ENCODE assay signal across 29 cellular contexts in genomic region chr15:98690272-98690671, GRCh38.
"Had no signal": no experiment of that assay in that cellular context is flagged by ENCODE, and none has a peak within 500 bp of the region (broad histone marks: within the 10 kb centered on the region; RNA-seq: fewer than 3 reads in every experiment).

No MANE protein-coding gene starts in this region.

- H3K36me3 ChIP-seq: gastroesophageal sphincter, right atrium auricular region, tibial nerve, WERI-Rb-1 had no signal

- H3K9me3 Mint-ChIP-seq: activated naive CD4-positive, alpha-beta T cell treated with anti-CD3 and anti-CD28 coated beads, Interleukin-2, amount 10 ng/mL, durations not matched to agents 7 days and 5 days; activated naive CD8-positive, alpha-beta T cell treated with anti-CD3 and anti-CD28 coated beads, Interleukin-2, amount 10 ng/mL, durations not matched to agents 7 days and 5 days; activated T-helper 1 cell treated with anti-CD3 and anti-CD28 coated beads, Interleukin-12 subunit alpha, Interleukin-12 subunit beta, Interleukin-2, Interleukin-4 antibody, amounts not matched to agents 30 ng/mL and 10 ng/mL and 1 ng/mL, durations not matched to agents 14 hours and 24 hours and 36 hours; central memory CD8-positive, alpha-beta T cell; memory B cell; naive thymus-derived CD8-positive, alpha-beta T cell; neural crest cell had no signal

- H3K4me3 ChIP-seq: gastroesophageal sphincter, right atrium auricular region, tibial nerve had no signal

- ATAC-seq: activated CD4-positive, CD25-positive, alpha-beta regulatory T cell treated with anti-CD3 and anti-CD28 coated beads, Interleukin-2, amount 50 U/mL, for 24 hours; gastroesophageal sphincter; left colon; naive thymus-derived CD8-positive, alpha-beta T cell; T-helper 17 cell had no signal

- H3K27me3 ChIP-seq: gastroesophageal sphincter, right atrium auricular region, tibial nerve had no signal

- DNase-seq: activated CD4-positive, alpha-beta T cell treated with anti-CD3 and anti-CD28 coated beads for 48 hours; activated CD4-positive, alpha-beta T cell treated with anti-CD3 and anti-CD28 coated beads, Interleukin-2, amount 50 U/mL, for 48 hours; activated CD8-positive, alpha-beta memory T cell treated with anti-CD3 and anti-CD28 coated beads, Interleukin-2, amount 50 U/mL, for 4 hours; activated effector memory CD4-positive, alpha-beta T cell treated with anti-CD3 and anti-CD28 coated beads, Interleukin-2, amount 50 U/mL, for 16 hours; activated naive CD4-positive, alpha-beta T cell treated with anti-CD3 and anti-CD28 coated beads, Interleukin-2, amount 10 ng/mL, durations not matched to agents 7 days and 5 days; activated naive CD8-positive, alpha-beta T cell treated with anti-CD3 and anti-CD28 coated beads, Interleukin-2, amount 10 ng/mL, durations not matched to agents 7 days and 5 days; activated T-cell treated with anti-CD3 and anti-CD28 coated beads, Interleukin-2, amount 50 U/mL, for 1 hour; amniotic stem cell; dermis blood vessel endothelial cell; effector CD4-positive, alpha-beta T cell; head of caudate nucleus; hippocampal formation; kidney; left colon; naive thymus-derived CD8-positive, alpha-beta T cell; occipital lobe; stimulated activated naive CD4-positive, alpha-beta T cell; T-helper 17 cell; WERI-Rb-1 had no signal

- H3K4me1 Mint-ChIP-seq: central memory CD8-positive, alpha-beta T cell had no signal

- FAIRE-seq: bronchial epithelial cell, colon, kidney had no signal

- H3K27ac Mint-ChIP-seq: activated naive CD4-positive, alpha-beta T cell treated with anti-CD3 and anti-CD28 coated beads, Interleukin-2, amount 10 ng/mL, durations not matched to agents 7 days and 5 days; activated naive CD8-positive, alpha-beta T cell treated with anti-CD3 and anti-CD28 coated beads, Interleukin-2, amount 10 ng/mL, durations not matched to agents 7 days and 5 days; activated T-helper 1 cell treated with anti-CD3 and anti-CD28 coated beads, Interleukin-12 subunit alpha, Interleukin-12 subunit beta, Interleukin-2, Interleukin-4 antibody, amounts not matched to agents 30 ng/mL and 10 ng/mL and 1 ng/mL, durations not matched to agents 14 hours and 24 hours and 36 hours; memory B cell; naive thymus-derived CD8-positive, alpha-beta T cell; T-helper 17 cell had no signal

- H3K27me3 Mint-ChIP-seq: activated naive CD4-positive, alpha-beta T cell treated with anti-CD3 and anti-CD28 coated beads, Interleukin-2, amount 10 ng/mL, durations not matched to agents 7 days and 5 days; activated naive CD8-positive, alpha-beta T cell treated with anti-CD3 and anti-CD28 coated beads, Interleukin-2, amount 10 ng/mL, durations not matched to agents 7 days and 5 days; naive thymus-derived CD8-positive, alpha-beta T cell had no signal

- H3K27ac ChIP-seq: gastroesophageal sphincter, tibial nerve, WERI-Rb-1 had no signal

- H3K9me3 ChIP-seq: gastroesophageal sphincter, right atrium auricular region, tibial nerve had no signal

- H3K4me3 Mint-ChIP-seq: activated naive CD4-positive, alpha-beta T cell treated with anti-CD3 and anti-CD28 coated beads, Interleukin-2, amount 10 ng/mL, durations not matched to agents 7 days and 5 days; activated naive CD8-positive, alpha-beta T cell treated with anti-CD3 and anti-CD28 coated beads, Interleukin-2, amount 10 ng/mL, durations not matched to agents 7 days and 5 days; activated T-helper 1 cell treated with anti-CD3 and anti-CD28 coated beads, Interleukin-12 subunit alpha, Interleukin-12 subunit beta, Interleukin-2, Interleukin-4 antibody, amounts not matched to agents 30 ng/mL and 10 ng/mL and 1 ng/mL, durations not matched to agents 14 hours and 24 hours and 36 hours; central memory CD8-positive, alpha-beta T cell; memory B cell; neural crest cell; T-helper 17 cell had no signal

- H3K36me3 Mint-ChIP-seq: activated naive CD4-positive, alpha-beta T cell treated with anti-CD3 and anti-CD28 coated beads, Interleukin-2, amount 10 ng/mL, durations not matched to agents 7 days and 5 days; memory B cell; naive thymus-derived CD8-positive, alpha-beta T cell had no signal
